15 cellular contexts compared by ENCODE assay signal in the genomic region with DNA sequence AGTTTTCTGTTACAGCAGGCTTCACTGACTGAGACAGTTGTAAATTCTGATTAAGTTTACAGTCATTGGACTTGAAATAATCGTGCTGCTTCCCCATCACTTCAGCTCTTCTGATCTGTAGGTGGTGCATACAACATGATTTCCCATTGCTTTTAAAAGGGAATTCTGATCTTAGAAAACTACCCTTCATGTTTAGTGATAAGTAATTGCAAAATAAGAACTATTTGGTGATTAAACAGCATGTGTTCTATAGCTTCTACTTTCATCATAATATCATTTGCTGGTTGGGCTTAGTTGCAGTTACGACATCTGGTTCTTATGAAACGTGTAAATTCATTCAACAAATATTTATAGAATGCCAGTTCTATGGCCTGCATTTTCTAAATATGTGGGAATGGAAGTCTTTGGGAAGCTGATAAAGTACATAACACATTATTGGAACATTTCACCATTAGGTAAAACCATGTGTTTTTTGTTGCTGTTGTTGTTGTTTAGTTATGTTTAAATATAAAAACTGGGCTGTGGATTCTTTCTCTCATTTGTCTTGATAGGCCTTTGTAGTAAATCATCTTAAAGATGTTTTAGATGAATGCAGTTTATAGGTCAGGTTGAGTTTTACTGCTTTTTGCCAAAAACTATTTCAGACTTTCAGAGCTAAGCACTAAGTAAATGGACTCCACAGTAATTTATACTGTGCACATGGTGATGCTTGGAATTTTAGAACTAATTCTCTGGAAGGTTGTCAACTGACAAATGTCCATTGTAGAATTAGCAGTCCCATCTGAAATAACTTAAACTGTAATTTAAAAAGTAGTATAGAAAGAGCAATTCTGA. TPM values are rescaled to one million over a fixed set of nuclear protein-coding genes. Genes with fewer than 3 reads are reported as not detected.
DNase-seq lines count a peak whose midpoint lies in the region; ATAC-seq and TF ChIP-seq lines count a peak whose summit lies in the region.
"Had no signal": no experiment of that assay in that cellular context is flagged by ENCODE, and none has a peak within 500 bp of the region (broad histone marks: within the 10 kb centered on the region; RNA-seq: fewer than 3 reads in every experiment).

No MANE protein-coding gene starts in this region.

- DNase-seq in AG09319 (ENCODE audit: extremely low read depth, low read depth) (peak; percentile 52), NCI-H460 (ENCODE audit: extremely low read depth, low read depth) (peak; percentile 57), GOT3 (lab: John Stamatoyannopoulos, UW) (no peak), CD1c-positive myeloid dendritic cell (ENCODE audit: extremely low spot score) (no peak), DMS 273 (lab: John Stamatoyannopoulos, UW; ENCODE audit: unreplicated experiment) (no peak)
- DNase-seq: CD4-positive, CD25-positive, alpha-beta regulatory T cell; left cardiac atrium; NCI-H2081; pancreas; stimulated activated CD4-positive, alpha-beta T cell treated with anti-CD3 and anti-CD28 coated beads, Interleukin-4, amount 100 ng/mL, for 4 hours had no signal

- no peak overlapping the region for H3K9ac ChIP-seq in endocrine pancreas (ENCODE audit: control insufficient read depth, insufficient read depth, low read length)

- peak overlapping the region; percentile 2 for H3K4me3 ChIP-seq in endocrine pancreas (ENCODE audit: control insufficient read depth, insufficient read depth, low read length)
- H3K4me3 ChIP-seq: K562, pancreas had no signal

- peak overlapping the region; percentile 88 to 91 (median 90) for H3K27ac Mint-ChIP-seq in nephron
- H3K27ac Mint-ChIP-seq: CD4-positive, CD25-positive, alpha-beta regulatory T cell had no signal

- ATAC-seq in HG03135 (IDR thresholded peaks at IDR 0.05; ENCODE audit: unreplicated experiment), result no peak
- ATAC-seq: esophagus mucosa, K562, pancreas had no signal

- H3K27me3 Mint-ChIP-seq in nephron (ENCODE audit: low read depth), result no peaks in the 10 kb centered on the region
- H3K27me3 Mint-ChIP-seq: CD4-positive, CD25-positive, alpha-beta regulatory T cell had no signal

- TF ChIP-seq CTCF in AG09319 (IDR thresholded peaks at IDR 0.05; ENCODE audit: low read depth, low read length) (no peak), nephron (IDR thresholded peaks at IDR 0.05; ENCODE audit: unreplicated experiment in 3 of 3) (no peak)

- H3K27me3 ChIP-seq in endocrine pancreas (ENCODE audit: control insufficient read depth, insufficient read depth, low read length), result no peaks in the 10 kb centered on the region
- H3K27me3 ChIP-seq: pancreas had no signal

- H3K4me1 Mint-ChIP-seq in nephron, result peaks cover 68% of the 10 kb centered on the region

- no peaks in the 10 kb centered on the region for H3K9me3 ChIP-seq in endocrine pancreas (ENCODE audit: control insufficient read depth, low read length)
- H3K9me3 ChIP-seq: pancreas had no signal

- no peaks in the 10 kb centered on the region for H3K9me3 Mint-ChIP-seq in nephron

- H3K36me3 ChIP-seq in endocrine pancreas (ENCODE audit: control insufficient read depth, insufficient read depth, low read length), result no peaks in the 10 kb centered on the region
- H3K36me3 ChIP-seq: pancreas had no signal

- H3K4me1 ChIP-seq in endocrine pancreas (ENCODE audit: control insufficient read depth, insufficient read depth, low read length), result peaks cover 41% of the 10 kb centered on the region

- H3K36me3 Mint-ChIP-seq in nephron (ENCODE audit: low read depth), result no peaks in the 10 kb centered on the region
- H3K36me3 Mint-ChIP-seq: CD4-positive, CD25-positive, alpha-beta regulatory T cell had no signal

- peak overlapping the region in 1 of 3 experiments; percentile 4 for H3K4me3 Mint-ChIP-seq in nephron

RNA-seq across cellular contexts. Expression of a gene that starts 13.1 kb away (rescaled TPM):
- 26.4 and 30.1 TPM in 2 replicates for total RNA-seq in NCI-H460 (2014; rRNA removed; shearing (Covaris generic))
- 14.8 and 21.4 TPM in 2 replicates for polyA plus RNA-seq in NCI-H460 (2014; cell fraction: nucleus; rRNA removed)

Comparison
In these comparisons a context has a peak if more than half of its experiments do, and no peak if none do; other contexts are left out.
1. DNase-seq: peak in AG09319 (single experiment) and NCI-H460 (single experiment); none in GOT3 (single experiment), CD1c-positive myeloid dendritic cell (single experiment) and DMS 273 (single experiment).